Comparison of ENCODE assay signal across 8 cellular contexts in the genomic region with DNA sequence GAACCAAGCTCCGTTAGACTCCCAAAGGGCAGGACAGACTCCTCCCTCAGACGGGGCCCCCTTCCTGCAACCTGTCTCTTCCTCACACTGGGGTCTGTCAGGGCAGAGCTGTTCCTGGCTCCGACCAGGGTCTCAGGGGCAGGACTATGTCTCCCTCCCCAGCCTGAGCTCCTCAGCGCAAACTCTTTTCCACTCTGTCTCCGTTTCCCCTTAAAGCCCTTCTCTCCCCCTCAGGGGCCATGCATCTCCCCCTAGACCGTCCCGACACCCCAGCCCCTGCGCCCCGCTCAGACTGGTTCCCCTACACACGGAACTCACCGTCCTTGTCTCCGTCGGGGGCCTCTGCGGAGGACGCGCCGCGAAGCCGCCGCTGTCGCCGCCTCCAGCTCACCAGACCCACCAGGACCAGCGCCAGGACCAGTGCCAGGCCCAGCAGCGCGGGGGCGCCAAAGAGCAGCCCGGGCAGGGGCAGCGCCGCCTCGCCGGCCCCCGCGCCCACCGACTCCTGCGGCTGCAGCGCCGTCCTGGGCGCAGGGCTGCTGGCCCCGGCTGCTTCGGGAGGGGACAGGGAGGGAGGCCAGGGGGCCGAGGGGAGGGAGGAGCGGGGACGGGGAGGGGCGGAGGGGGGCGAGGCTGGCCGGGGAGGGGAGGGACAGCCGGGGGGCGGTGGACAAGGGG. TPM values are rescaled to one million over a fixed set of nuclear protein-coding genes. Genes with fewer than 3 reads are reported as not detected.
DNase-seq lines count a peak whose midpoint lies in the region; ATAC-seq and TF ChIP-seq lines count a peak whose summit lies in the region.

No MANE protein-coding gene starts in this region.

- intact Hi-C loops in colonic mucosa (cut with DNase I), result no loop called here

- TF ChIP-seq CTCF in LNCAP (IDR thresholded peaks at IDR 0.05), result peak; percentile 77
- peak; percentile 60 for TF ChIP-seq CTCF in colonic mucosa (IDR thresholded peaks at IDR 0.05)

- H3K79me1 ChIP-seq in mesenchymal stem cell (replicated peaks; ENCODE audit: low read length, poor library complexity, severe bottlenecking), result no peaks in the 10 kb centered on the region

- H4K91ac ChIP-seq in mesenchymal stem cell (ENCODE audit: low read length), result peak overlapping the region; percentile 39

- H3K36me3 ChIP-seq in colonic mucosa (no peaks in the 10 kb centered on the region), mesenchymal stem cell (ENCODE audit: control insufficient read depth in 1 of 2, insufficient read depth in 2 of 2, low read depth in 1 of 2, low read length in 2 of 2) (no peaks in the 10 kb centered on the region)

- DNase-seq in ACHN (peak; percentile 71), colonic mucosa (peak; percentile 82), mesenchymal stem cell (peak; percentile 63), midbrain (lab: John Stamatoyannopoulos, UW) (no peak)
- peak; percentile 74 for DNase-seq in activated CD4-positive, CD25-positive, alpha-beta regulatory T cell treated with anti-CD3 and anti-CD28 coated beads, Interleukin-2, amount 50 U/mL, for 72 hours
- DNase-seq in stimulated activated CD8-positive, alpha-beta memory T cell treated with anti-CD3 and anti-CD28 coated beads, Interleukin-7, amount 100 ng/mL, for 1 hour (ENCODE audit: low read depth in 2 of 2), result peak; percentile 51 to 59

- peak overlapping the region; percentile 53 for H4K8ac ChIP-seq in mesenchymal stem cell (ENCODE audit: low read length)

- H3K4me3 ChIP-seq in colonic mucosa (peak overlapping the region; percentile 51), mesenchymal stem cell (ENCODE audit: insufficient read depth in 1 of 2, low read depth in 1 of 2, low read length in 2 of 2) (peak overlapping the region in 1 of 2 experiments; percentile 60)

- H3K27me3 ChIP-seq in colonic mucosa (peaks cover 18% of the 10 kb centered on the region), mesenchymal stem cell (ENCODE audit: control insufficient read depth in 1 of 2, insufficient read depth in 1 of 2, low read length in 2 of 2) (peaks cover 12 to 36% of the 10 kb centered on the region in 2 experiments)

- peak overlapping the region; percentile 29 to 69 for H2BK12ac ChIP-seq in mesenchymal stem cell (ENCODE audit: low read length in 2 of 2)

- peak overlapping the region; percentile 64 for H2BK120ac ChIP-seq in mesenchymal stem cell (ENCODE audit: low read depth, low read length)

- no peak overlapping the region for H3K23ac ChIP-seq in mesenchymal stem cell (ENCODE audit: low read length in 2 of 2)

- H3K4me2 ChIP-seq in mesenchymal stem cell (ENCODE audit: low read length, poor library complexity, severe bottlenecking), result peak overlapping the region; percentile 95

- H3K27ac ChIP-seq in colonic mucosa (no peak overlapping the region), mesenchymal stem cell (ENCODE audit: low read length, poor library complexity, severe bottlenecking) (no peak overlapping the region)

- H3K4ac ChIP-seq in mesenchymal stem cell (ENCODE audit: low read depth in 1 of 2, low read length in 2 of 2), result no peak overlapping the region

- no peaks in the 10 kb centered on the region for H3K9me3 ChIP-seq in colonic mucosa
- H3K9me3 ChIP-seq in mesenchymal stem cell (ENCODE audit: control insufficient read depth, low read length), result no peaks in the 10 kb centered on the region

- 9% methylated on average over 22 of the region's 48 CpGs for WGBS in mesenchymal stem cell

- peak overlapping the region; percentile 67 to 87 for H3K18ac ChIP-seq in mesenchymal stem cell (ENCODE audit: low read depth in 1 of 2, low read length in 2 of 2)

- H2AK5ac ChIP-seq in mesenchymal stem cell (ENCODE audit: low read length, severe bottlenecking), result no peak overlapping the region

- no peaks in the 10 kb centered on the region for H3K4me1 ChIP-seq in colonic mucosa
- peaks cover 12% of the 10 kb centered on the region for H3K4me1 ChIP-seq in mesenchymal stem cell (ENCODE audit: control insufficient read depth, insufficient read depth, low read depth, low read length)

- in situ Hi-C loops in ACHN (cut with HindIII; ENCODE audit: low pct_ligation_motif_present, low pct_unique_long_range_greater_than_20kb, low sequenced_read_pairs), result no loop called here

- H3K14ac ChIP-seq in mesenchymal stem cell (ENCODE audit: low read length in 2 of 2), result no peak overlapping the region

- H2AFZ ChIP-seq in mesenchymal stem cell (ENCODE audit: low read depth, low read length), result peak overlapping the region; percentile 3

- no peak overlapping the region for H2BK5ac ChIP-seq in mesenchymal stem cell (ENCODE audit: low read depth, low read length, poor library complexity, severe bottlenecking)

- H3K9ac ChIP-seq in colonic mucosa (ENCODE audit: low read depth in 2 of 2, low read length in 2 of 2), result peak overlapping the region; percentile 40 to 73
- H3K9ac ChIP-seq in mesenchymal stem cell (ENCODE audit: low read length), result no peak overlapping the region

- H2BK15ac ChIP-seq in mesenchymal stem cell (ENCODE audit: low read depth, poor library complexity, severe bottlenecking), result no peak overlapping the region

- peak; percentile 47 for ATAC-seq in GM18867 (IDR thresholded peaks at IDR 0.05; ENCODE audit: unreplicated experiment)

RNA-seq across cellular contexts. Expression of a gene that starts 0.7 kb away (rescaled TPM):
- under 1 TPM; 0.40 to 0.53 TPM for total RNA-seq in colonic mucosa
- 0.22 TPM for polyA plus RNA-seq in mesenchymal stem cell (2013, experiment 1 of 2)
- polyA plus RNA-seq in mesenchymal stem cell (2013, experiment 2 of 2), result 0.18 TPM

RNA-seq across cellular contexts. Expression of a gene that starts 11.0 kb away (rescaled TPM):
- total RNA-seq in colonic mucosa, result not detected
- polyA plus RNA-seq in mesenchymal stem cell (2013, experiment 1 of 2), result not detected
- not detected for polyA plus RNA-seq in mesenchymal stem cell (2013, experiment 2 of 2)

RNA-seq across cellular contexts. Expression of a gene that starts 21.0 kb away (rescaled TPM):
- total RNA-seq in colonic mucosa, result 10 to 100 TPM; 13.7 to 64.3 TPM
- polyA plus RNA-seq in mesenchymal stem cell (2013, experiment 1 of 2), result 5.6 TPM
- polyA plus RNA-seq in mesenchymal stem cell (2013, experiment 2 of 2), result 6.6 TPM

RNA-seq across cellular contexts. Expression of a gene that starts 43.3 kb away (rescaled TPM):
- total RNA-seq in colonic mucosa, result under 1 TPM; 0.20 to 0.69 TPM
- 0.98 TPM for polyA plus RNA-seq in mesenchymal stem cell (2013, experiment 1 of 2)
- polyA plus RNA-seq in mesenchymal stem cell (2013, experiment 2 of 2), result 1.1 TPM
